Comparison of ENCODE assay signal across 1 cellular context in the genomic region with DNA sequence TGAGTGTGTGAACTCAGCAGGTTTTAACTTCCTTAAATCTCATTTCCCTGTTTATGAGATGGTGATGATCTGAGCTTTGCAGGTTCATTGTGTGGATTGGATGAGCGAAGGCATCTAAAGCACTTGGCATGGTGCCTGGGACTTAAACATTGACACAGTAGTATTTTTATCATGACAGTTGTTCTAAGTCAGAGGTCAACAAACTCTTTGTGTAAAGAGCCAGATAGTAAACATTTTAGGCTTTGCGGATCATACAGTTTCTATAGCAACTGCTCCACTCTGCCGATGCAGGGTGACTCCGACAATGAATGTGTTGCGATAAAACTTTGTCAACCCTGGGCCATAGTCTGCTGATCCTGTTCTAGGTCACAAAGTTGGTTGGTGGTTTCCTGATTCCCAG.
TF ChIP-seq lines count a peak whose summit lies in the region.

No MANE protein-coding gene starts in this region.

TF ChIP-seq in HepG2, 621 proteins besides CTCF, POLR2A, EP300 and RAD21 (continued from another document and continues in another):
- TF ChIP-seq, protein P1, sequence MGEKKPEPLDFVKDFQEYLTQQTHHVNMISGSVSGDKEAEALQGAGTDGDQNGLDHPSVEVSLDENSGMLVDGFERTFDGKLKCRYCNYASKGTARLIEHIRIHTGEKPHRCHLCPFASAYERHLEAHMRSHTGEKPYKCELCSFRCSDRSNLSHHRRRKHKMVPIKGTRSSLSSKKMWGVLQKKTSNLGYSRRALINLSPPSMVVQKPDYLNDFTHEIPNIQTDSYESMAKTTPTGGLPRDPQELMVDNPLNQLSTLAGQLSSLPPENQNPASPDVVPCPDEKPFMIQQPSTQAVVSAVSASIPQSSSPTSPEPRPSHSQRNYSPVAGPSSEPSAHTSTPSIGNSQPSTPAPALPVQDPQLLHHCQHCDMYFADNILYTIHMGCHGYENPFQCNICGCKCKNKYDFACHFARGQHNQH (CRISPR knock-in tag; IDR thresholded peaks at IDR 0.05), result peak; percentile 59; the same call in 1 of the 2 replicates
- TF ChIP-seq ZFP37 (CRISPR knock-in tag; IDR thresholded peaks at IDR 0.05; ENCODE audit: borderline replicate concordance) (no peak), SAP130 (CRISPR knock-in tag; IDR thresholded peaks at IDR 0.05; ENCODE audit: low read depth) (peak; percentile 53), BHLHE40 (IDR thresholded peaks at IDR 0.05; ENCODE audit: low read length) (no peak), GFI1 (CRISPR knock-in tag; IDR thresholded peaks at IDR 0.05; ENCODE audit: borderline replicate concordance) (peak; percentile 59; the same call in 1 of the 2 replicates), TAF15 (IDR thresholded peaks at IDR 0.05; ENCODE audit: low read depth, low read length, poor library complexity, severe bottlenecking) (no peak), CCAR2 (optimal IDR thresholded peaks at IDR 0.05; ENCODE audit: low read depth, low read length) (no peak), NAIF1 (CRISPR knock-in tag; IDR thresholded peaks at IDR 0.05; ENCODE audit: borderline replicate concordance) (no peak), ZZZ3 (CRISPR knock-in tag; IDR thresholded peaks at IDR 0.05; ENCODE audit: borderline replicate concordance) (no peak), NR2F6 (IDR thresholded peaks at IDR 0.05) (peak; percentile 89), NR2F6 (CRISPR knock-in tag; IDR thresholded peaks at IDR 0.05) (peak; percentile 79), JARID2 (CRISPR knock-in tag; IDR thresholded peaks at IDR 0.05; ENCODE audit: insufficient replicate concordance) (peak; percentile 28), ZSCAN25 (CRISPR knock-in tag; IDR thresholded peaks at IDR 0.05) (no peak), ETV5 (CRISPR knock-in tag; IDR thresholded peaks at IDR 0.05; ENCODE audit: borderline replicate concordance) (no peak), SRSF1 (optimal IDR thresholded peaks at IDR 0.05; ENCODE audit: low read depth, low read length) (no peak), HHEX (CRISPR knock-in tag; IDR thresholded peaks at IDR 0.05) (peak; percentile 97), ZNF746 (CRISPR knock-in tag; IDR thresholded peaks at IDR 0.05) (no peak), PHF21A (CRISPR knock-in tag; IDR thresholded peaks at IDR 0.05) (no peak), NR2F1 (CRISPR knock-in tag; IDR thresholded peaks at IDR 0.05) (peak; percentile 75 to 95), ZNF460 (CRISPR knock-in tag; IDR thresholded peaks at IDR 0.05; ENCODE audit: borderline replicate concordance) (no peak), MIER2 (CRISPR knock-in tag; IDR thresholded peaks at IDR 0.05) (no peak), FOSL2 (CRISPR knock-in tag; IDR thresholded peaks at IDR 0.05) (peak; percentile 35; the same call in 1 of the 2 replicates), ZNF678 (CRISPR knock-in tag; IDR thresholded peaks at IDR 0.05) (no peak), CHD2 (IDR thresholded peaks at IDR 0.05; ENCODE audit: low read depth, low read length) (peak; percentile 49; the same call in 1 of the 2 replicates), NR2F2 (IDR thresholded peaks at IDR 0.05; ENCODE audit: borderline replicate concordance, low read depth) (peak; percentile 94), ZNF776 (CRISPR knock-in tag; IDR thresholded peaks at IDR 0.05) (no peak)
- TF ChIP-seq, protein P2, sequence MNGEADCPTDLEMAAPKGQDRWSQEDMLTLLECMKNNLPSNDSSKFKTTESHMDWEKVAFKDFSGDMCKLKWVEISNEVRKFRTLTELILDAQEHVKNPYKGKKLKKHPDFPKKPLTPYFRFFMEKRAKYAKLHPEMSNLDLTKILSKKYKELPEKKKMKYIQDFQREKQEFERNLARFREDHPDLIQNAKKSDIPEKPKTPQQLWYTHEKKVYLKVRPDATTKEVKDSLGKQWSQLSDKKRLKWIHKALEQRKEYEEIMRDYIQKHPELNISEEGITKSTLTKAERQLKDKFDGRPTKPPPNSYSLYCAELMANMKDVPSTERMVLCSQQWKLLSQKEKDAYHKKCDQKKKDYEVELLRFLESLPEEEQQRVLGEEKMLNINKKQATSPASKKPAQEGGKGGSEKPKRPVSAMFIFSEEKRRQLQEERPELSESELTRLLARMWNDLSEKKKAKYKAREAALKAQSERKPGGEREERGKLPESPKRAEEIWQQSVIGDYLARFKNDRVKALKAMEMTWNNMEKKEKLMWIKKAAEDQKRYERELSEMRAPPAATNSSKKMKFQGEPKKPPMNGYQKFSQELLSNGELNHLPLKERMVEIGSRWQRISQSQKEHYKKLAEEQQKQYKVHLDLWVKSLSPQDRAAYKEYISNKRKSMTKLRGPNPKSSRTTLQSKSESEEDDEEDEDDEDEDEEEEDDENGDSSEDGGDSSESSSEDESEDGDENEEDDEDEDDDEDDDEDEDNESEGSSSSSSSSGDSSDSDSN (CRISPR knock-in tag; IDR thresholded peaks at IDR 0.05), result no peak
- TF ChIP-seq, protein P3, sequence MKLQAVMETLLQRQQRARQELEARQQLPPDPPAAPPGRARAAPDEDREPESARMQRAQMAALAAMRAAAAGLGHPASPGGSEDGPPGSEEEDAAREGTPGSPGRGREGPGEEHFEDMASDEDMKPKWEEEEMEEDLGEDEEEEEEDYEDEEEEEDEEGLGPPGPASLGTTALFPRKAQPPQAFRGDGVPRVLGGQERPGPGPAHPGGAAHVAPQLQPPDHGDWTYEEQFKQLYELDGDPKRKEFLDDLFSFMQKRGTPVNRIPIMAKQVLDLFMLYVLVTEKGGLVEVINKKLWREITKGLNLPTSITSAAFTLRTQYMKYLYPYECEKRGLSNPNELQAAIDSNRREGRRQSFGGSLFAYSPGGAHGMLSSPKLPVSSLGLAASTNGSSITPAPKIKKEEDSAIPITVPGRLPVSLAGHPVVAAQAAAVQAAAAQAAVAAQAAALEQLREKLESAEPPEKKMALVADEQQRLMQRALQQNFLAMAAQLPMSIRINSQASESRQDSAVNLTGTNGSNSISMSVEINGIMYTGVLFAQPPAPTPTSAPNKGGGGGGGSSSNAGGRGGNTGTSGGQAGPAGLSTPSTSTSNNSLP (IDR thresholded peaks at IDR 0.05; ENCODE audit: low read depth, low read length), result peak; percentile 72
- TF ChIP-seq, protein P4, sequence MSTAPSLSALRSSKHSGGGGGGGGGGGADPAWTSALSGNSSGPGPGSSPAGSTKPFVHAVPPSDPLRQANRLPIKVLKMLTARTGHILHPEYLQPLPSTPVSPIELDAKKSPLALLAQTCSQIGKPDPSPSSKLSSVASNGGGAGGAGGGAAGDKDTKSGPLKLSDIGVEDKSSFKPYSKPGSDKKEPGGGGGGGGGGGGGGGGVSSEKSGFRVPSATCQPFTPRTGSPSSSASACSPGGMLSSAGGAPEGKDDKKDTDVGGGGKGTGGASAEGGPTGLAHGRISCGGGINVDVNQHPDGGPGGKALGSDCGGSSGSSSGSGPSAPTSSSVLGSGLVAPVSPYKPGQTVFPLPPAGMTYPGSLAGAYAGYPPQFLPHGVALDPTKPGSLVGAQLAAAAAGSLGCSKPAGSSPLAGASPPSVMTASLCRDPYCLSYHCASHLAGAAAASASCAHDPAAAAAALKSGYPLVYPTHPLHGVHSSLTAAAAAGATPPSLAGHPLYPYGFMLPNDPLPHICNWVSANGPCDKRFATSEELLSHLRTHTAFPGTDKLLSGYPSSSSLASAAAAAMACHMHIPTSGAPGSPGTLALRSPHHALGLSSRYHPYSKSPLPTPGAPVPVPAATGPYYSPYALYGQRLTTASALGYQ (CRISPR knock-in tag; IDR thresholded peaks at IDR 0.05), result peak; percentile 60; the same call in 1 of the 2 replicates
- TF ChIP-seq, protein P5, sequence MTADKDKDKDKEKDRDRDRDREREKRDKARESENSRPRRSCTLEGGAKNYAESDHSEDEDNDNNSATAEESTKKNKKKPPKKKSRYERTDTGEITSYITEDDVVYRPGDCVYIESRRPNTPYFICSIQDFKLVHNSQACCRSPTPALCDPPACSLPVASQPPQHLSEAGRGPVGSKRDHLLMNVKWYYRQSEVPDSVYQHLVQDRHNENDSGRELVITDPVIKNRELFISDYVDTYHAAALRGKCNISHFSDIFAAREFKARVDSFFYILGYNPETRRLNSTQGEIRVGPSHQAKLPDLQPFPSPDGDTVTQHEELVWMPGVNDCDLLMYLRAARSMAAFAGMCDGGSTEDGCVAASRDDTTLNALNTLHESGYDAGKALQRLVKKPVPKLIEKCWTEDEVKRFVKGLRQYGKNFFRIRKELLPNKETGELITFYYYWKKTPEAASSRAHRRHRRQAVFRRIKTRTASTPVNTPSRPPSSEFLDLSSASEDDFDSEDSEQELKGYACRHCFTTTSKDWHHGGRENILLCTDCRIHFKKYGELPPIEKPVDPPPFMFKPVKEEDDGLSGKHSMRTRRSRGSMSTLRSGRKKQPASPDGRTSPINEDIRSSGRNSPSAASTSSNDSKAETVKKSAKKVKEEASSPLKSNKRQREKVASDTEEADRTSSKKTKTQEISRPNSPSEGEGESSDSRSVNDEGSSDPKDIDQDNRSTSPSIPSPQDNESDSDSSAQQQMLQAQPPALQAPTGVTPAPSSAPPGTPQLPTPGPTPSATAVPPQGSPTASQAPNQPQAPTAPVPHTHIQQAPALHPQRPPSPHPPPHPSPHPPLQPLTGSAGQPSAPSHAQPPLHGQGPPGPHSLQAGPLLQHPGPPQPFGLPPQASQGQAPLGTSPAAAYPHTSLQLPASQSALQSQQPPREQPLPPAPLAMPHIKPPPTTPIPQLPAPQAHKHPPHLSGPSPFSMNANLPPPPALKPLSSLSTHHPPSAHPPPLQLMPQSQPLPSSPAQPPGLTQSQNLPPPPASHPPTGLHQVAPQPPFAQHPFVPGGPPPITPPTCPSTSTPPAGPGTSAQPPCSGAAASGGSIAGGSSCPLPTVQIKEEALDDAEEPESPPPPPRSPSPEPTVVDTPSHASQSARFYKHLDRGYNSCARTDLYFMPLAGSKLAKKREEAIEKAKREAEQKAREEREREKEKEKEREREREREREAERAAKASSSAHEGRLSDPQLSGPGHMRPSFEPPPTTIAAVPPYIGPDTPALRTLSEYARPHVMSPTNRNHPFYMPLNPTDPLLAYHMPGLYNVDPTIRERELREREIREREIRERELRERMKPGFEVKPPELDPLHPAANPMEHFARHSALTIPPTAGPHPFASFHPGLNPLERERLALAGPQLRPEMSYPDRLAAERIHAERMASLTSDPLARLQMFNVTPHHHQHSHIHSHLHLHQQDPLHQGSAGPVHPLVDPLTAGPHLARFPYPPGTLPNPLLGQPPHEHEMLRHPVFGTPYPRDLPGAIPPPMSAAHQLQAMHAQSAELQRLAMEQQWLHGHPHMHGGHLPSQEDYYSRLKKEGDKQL (CRISPR knock-in tag; IDR thresholded peaks at IDR 0.05; ENCODE audit: low read depth), result peak; percentile 82; the same call in 1 of the 2 replicates
- TF ChIP-seq, protein P6, sequence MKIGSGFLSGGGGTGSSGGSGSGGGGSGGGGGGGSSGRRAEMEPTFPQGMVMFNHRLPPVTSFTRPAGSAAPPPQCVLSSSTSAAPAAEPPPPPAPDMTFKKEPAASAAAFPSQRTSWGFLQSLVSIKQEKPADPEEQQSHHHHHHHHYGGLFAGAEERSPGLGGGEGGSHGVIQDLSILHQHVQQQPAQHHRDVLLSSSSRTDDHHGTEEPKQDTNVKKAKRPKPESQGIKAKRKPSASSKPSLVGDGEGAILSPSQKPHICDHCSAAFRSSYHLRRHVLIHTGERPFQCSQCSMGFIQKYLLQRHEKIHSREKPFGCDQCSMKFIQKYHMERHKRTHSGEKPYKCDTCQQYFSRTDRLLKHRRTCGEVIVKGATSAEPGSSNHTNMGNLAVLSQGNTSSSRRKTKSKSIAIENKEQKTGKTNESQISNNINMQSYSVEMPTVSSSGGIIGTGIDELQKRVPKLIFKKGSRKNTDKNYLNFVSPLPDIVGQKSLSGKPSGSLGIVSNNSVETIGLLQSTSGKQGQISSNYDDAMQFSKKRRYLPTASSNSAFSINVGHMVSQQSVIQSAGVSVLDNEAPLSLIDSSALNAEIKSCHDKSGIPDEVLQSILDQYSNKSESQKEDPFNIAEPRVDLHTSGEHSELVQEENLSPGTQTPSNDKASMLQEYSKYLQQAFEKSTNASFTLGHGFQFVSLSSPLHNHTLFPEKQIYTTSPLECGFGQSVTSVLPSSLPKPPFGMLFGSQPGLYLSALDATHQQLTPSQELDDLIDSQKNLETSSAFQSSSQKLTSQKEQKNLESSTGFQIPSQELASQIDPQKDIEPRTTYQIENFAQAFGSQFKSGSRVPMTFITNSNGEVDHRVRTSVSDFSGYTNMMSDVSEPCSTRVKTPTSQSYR (CRISPR knock-in tag; IDR thresholded peaks at IDR 0.05; ENCODE audit: borderline replicate concordance), result no peak
- TF ChIP-seq, protein P7, sequence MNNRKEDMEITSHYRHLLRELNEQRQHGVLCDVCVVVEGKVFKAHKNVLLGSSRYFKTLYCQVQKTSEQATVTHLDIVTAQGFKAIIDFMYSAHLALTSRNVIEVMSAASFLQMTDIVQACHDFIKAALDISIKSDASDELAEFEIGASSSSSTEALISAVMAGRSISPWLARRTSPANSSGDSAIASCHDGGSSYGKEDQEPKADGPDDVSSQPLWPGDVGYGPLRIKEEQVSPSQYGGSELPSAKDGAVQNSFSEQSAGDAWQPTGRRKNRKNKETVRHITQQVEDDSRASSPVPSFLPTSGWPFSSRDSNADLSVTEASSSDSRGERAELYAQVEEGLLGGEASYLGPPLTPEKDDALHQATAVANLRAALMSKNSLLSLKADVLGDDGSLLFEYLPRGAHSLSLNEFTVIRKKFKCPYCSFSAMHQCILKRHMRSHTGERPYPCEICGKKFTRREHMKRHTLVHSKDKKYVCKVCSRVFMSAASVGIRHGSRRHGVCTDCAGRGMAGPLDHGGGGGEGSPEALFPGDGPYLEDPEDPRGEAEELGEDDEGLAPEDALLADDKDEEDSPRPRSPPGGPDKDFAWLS (CRISPR knock-in tag; IDR thresholded peaks at IDR 0.05; ENCODE audit: borderline replicate concordance), result no peak
- TF ChIP-seq, protein P8, sequence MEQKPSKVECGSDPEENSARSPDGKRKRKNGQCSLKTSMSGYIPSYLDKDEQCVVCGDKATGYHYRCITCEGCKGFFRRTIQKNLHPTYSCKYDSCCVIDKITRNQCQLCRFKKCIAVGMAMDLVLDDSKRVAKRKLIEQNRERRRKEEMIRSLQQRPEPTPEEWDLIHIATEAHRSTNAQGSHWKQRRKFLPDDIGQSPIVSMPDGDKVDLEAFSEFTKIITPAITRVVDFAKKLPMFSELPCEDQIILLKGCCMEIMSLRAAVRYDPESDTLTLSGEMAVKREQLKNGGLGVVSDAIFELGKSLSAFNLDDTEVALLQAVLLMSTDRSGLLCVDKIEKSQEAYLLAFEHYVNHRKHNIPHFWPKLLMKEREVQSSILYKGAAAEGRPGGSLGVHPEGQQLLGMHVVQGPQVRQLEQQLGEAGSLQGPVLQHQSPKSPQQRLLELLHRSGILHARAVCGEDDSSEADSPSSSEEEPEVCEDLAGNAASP (CRISPR knock-in tag; IDR thresholded peaks at IDR 0.05; ENCODE audit: borderline replicate concordance), result no peak
- TF ChIP-seq, protein P9, sequence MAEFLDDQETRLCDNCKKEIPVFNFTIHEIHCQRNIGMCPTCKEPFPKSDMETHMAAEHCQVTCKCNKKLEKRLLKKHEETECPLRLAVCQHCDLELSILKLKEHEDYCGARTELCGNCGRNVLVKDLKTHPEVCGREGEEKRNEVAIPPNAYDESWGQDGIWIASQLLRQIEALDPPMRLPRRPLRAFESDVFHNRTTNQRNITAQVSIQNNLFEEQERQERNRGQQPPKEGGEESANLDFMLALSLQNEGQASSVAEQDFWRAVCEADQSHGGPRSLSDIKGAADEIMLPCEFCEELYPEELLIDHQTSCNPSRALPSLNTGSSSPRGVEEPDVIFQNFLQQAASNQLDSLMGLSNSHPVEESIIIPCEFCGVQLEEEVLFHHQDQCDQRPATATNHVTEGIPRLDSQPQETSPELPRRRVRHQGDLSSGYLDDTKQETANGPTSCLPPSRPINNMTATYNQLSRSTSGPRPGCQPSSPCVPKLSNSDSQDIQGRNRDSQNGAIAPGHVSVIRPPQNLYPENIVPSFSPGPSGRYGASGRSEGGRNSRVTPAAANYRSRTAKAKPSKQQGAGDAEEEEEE (CRISPR knock-in tag; IDR thresholded peaks at IDR 0.05; ENCODE audit: borderline replicate concordance), result no peak
- TF ChIP-seq, protein P10, sequence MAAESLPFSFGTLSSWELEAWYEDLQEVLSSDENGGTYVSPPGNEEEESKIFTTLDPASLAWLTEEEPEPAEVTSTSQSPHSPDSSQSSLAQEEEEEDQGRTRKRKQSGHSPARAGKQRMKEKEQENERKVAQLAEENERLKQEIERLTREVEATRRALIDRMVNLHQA (CRISPR knock-in tag; IDR thresholded peaks at IDR 0.05), result no peak
